Comparison of ENCODE assay signal across 15 cellular contexts in the genomic region with DNA sequence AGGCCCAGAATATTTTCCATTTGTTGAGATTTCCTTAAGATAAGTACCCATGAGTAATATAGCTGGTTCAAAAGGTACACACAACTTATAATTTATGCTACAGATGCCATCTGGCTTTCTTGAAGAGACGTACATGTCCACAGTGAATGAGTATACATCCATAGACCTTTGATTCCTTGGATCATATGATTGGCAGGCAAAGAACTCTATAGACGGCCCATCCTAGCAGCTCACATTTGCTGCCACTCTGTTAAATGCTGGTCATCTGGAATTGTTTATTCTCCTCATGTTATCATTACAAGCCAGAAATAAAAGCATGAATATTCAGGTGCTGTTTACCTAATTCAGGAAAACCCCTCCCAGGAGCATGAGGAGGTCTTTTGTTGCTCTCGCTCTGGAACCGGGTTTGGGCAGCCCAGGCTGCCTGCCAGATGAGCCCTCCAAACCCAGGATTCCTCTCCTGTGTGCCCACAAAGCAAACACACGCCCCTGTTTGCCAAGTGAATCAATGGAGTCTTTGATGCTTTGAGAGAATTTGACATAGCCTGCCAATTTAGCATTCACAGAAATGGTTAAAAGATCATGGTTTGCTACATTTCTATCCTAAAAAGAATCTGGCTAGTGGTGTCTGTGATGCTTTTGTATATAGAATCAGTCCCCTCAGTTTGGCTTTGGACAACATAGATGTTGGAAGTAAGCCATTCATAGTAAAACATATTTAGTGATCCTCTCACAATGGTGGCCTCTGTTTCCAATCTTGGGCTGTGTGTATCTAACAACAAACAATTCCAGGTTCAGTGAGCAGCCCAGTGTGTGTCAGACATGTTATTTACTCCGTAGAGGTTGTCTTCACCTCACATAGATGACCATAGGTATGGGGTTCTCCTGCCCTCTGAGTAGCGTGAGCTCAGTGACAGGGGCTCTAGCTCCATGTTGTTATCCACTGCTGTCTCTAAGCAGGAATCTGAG. TPM values are rescaled to one million over a fixed set of nuclear protein-coding genes. Genes with fewer than 3 reads are reported as not detected.
DNase-seq lines count a peak whose midpoint lies in the region; ATAC-seq, FAIRE-seq and TF ChIP-seq lines count a peak whose summit lies in the region.
"Had no signal": no experiment of that assay in that cellular context is flagged by ENCODE, and none has a peak within 500 bp of the region (broad histone marks: within the 10 kb centered on the region; RNA-seq: fewer than 3 reads in every experiment).

No MANE protein-coding gene starts in this region.

- POLR2A ChIA-PET in HepG2 (lab: Yijun Ruan, JAX) = no interaction called here

- no peak for DNase-seq in activated naive CD4-positive, alpha-beta T cell treated with Interleukin-2 at 50 U/mL for 16 hours
- no peak for DNase-seq in activated T-helper 2 cell treated with anti-CD3 and anti-CD28 coated beads, Interferon-gamma antibody, Interleukin-2, Interleukin-4, amounts not matched to agents 10 μg/mL and 5 μg/mL and 100 μg/mL, durations not matched to agents 14 hours and 24 hours and 36 hours (ENCODE audit: low spot score)
- DNase-seq in HepG2 (ENCODE audit: low spot score) (peak; percentile 52), GM03348 (ENCODE audit: low spot score) (no peak), NCI-H446 (lab: John Stamatoyannopoulos, UW) (no peak), NCI-H524 treated with DMSO at 0.1 percent for 48 hours (lab: John Stamatoyannopoulos, UW) (no peak)
- DNase-seq: brain microvascular endothelial cell; effector CD4-positive, alpha-beta T cell; NCI-H226; stimulated activated naive CD4-positive, alpha-beta T cell had no signal

- H3K4me3 Mint-ChIP-seq in activated naive CD4-positive, alpha-beta T cell treated with anti-CD3 and anti-CD28 coated beads, Interleukin-2, amount 50 U/mL, for 24 hours = no peak overlapping the region
- no peak overlapping the region for H3K4me3 Mint-ChIP-seq in activated T-helper 2 cell treated with anti-CD3 and anti-CD28 coated beads, Interferon-gamma antibody, Interleukin-2, Interleukin-4, amounts not matched to agents 10 μg/mL and 5 μg/mL and 100 μg/mL, durations not matched to agents 14 hours and 24 hours and 36 hours (ENCODE audit: low read depth)
- H3K4me3 Mint-ChIP-seq: memory B cell had no signal

- 88% methylated on average over 7 of the region's 7 CpGs for WGBS in HepG2 (ENCODE audit: low lambda C conversion rate)

- no peak overlapping the region for H3K9ac ChIP-seq in HepG2 (ENCODE audit: insufficient read depth, low read depth, low read length)

- no peak for TF ChIP-seq EP300 in HepG2 (IDR thresholded peaks at IDR 0.05; ENCODE audit: low read depth in 2 of 2, low read length in 2 of 2)
- no peak for TF ChIP-seq EP300 in HepG2 (CRISPR knock-in tag; IDR thresholded peaks at IDR 0.05; ENCODE audit: borderline replicate concordance)

- peaks cover 18% of the 10 kb centered on the region for H3K4me1 ChIP-seq in HepG2 (ENCODE audit: insufficient read depth, low read length)

- peak overlapping the region; percentile 27 for H3K27ac Mint-ChIP-seq in activated naive CD4-positive, alpha-beta T cell treated with anti-CD3 and anti-CD28 coated beads, Interleukin-2, amount 50 U/mL, for 24 hours
- H3K27ac Mint-ChIP-seq in activated T-helper 2 cell treated with anti-CD3 and anti-CD28 coated beads, Interferon-gamma antibody, Interleukin-2, Interleukin-4, amounts not matched to agents 10 μg/mL and 5 μg/mL and 100 μg/mL, durations not matched to agents 14 hours and 24 hours and 36 hours = peak overlapping the region; percentile 35
- H3K27ac Mint-ChIP-seq: memory B cell had no signal

- CTCF ChIA-PET in HepG2 (lab: Yijun Ruan, JAX; ENCODE audit: low intra/inter-chr PET ratio, low total read pairs) = no interaction called here

- no peak overlapping the region for H2AFZ ChIP-seq in HepG2 (ENCODE audit: low read length)

- H4K20me1 ChIP-seq in HepG2 (ENCODE audit: insufficient read depth, low read length) = no peaks in the 10 kb centered on the region

- no TSS peak for BruUV-seq in HepG2 (replicated peaks; lab: Mats Ljungman, UMichigan)

- no peaks in the 10 kb centered on the region for H3K4me1 Mint-ChIP-seq in activated naive CD4-positive, alpha-beta T cell treated with anti-CD3 and anti-CD28 coated beads, Interleukin-2, amount 50 U/mL, for 24 hours
- H3K4me1 Mint-ChIP-seq in activated T-helper 2 cell treated with anti-CD3 and anti-CD28 coated beads, Interferon-gamma antibody, Interleukin-2, Interleukin-4, amounts not matched to agents 10 μg/mL and 5 μg/mL and 100 μg/mL, durations not matched to agents 14 hours and 24 hours and 36 hours (ENCODE audit: low read depth) = peaks cover 24% of the 10 kb centered on the region
- H3K4me1 Mint-ChIP-seq: memory B cell had no signal

- peaks cover 49 to 81% of the 10 kb centered on the region in 2 experiments for H3K36me3 ChIP-seq in HepG2 (replicated peaks in 1 of 2; ENCODE audit: control insufficient read depth in 1 of 2, insufficient read depth in 2 of 2, low read length in 2 of 2)

- in situ Hi-C loops in HepG2 (cut with HindIII; ENCODE audit: extremely low pct_ligation_motif_present, low pct_unique_long_range_greater_than_20kb) = no loop called here

- no peak for TF ChIP-seq RAD21 in HepG2 (CRISPR knock-in tag; IDR thresholded peaks at IDR 0.05)

- no peaks in the 10 kb centered on the region for H3K9me3 Mint-ChIP-seq in activated naive CD4-positive, alpha-beta T cell treated with anti-CD3 and anti-CD28 coated beads, Interleukin-2, amount 50 U/mL, for 24 hours
- no peaks in the 10 kb centered on the region for H3K9me3 Mint-ChIP-seq in activated T-helper 2 cell treated with anti-CD3 and anti-CD28 coated beads, Interferon-gamma antibody, Interleukin-2, Interleukin-4, amounts not matched to agents 10 μg/mL and 5 μg/mL and 100 μg/mL, durations not matched to agents 14 hours and 24 hours and 36 hours
- H3K9me3 Mint-ChIP-seq: memory B cell had no signal

- H3K36me3 Mint-ChIP-seq in activated naive CD4-positive, alpha-beta T cell treated with anti-CD3 and anti-CD28 coated beads, Interleukin-2, amount 50 U/mL, for 24 hours = peaks cover 18% of the 10 kb centered on the region
- H3K36me3 Mint-ChIP-seq in activated T-helper 2 cell treated with anti-CD3 and anti-CD28 coated beads, Interferon-gamma antibody, Interleukin-2, Interleukin-4, amounts not matched to agents 10 μg/mL and 5 μg/mL and 100 μg/mL, durations not matched to agents 14 hours and 24 hours and 36 hours (ENCODE audit: low read depth) = peaks cover 84% of the 10 kb centered on the region

- H3K27me3 ChIP-seq in HepG2 (ENCODE audit: control insufficient read depth in 1 of 2, insufficient read depth in 2 of 2, low read length in 2 of 2) = no peaks in the 10 kb centered on the region
- H3K27me3 ChIP-seq: brain microvascular endothelial cell had no signal

- no peaks in the 10 kb centered on the region for H3K79me2 ChIP-seq in HepG2 (ENCODE audit: insufficient read depth, low read length)

- intact Hi-C loops in activated T-helper 2 cell treated with anti-CD3 and anti-CD28 coated beads, Interferon-gamma antibody, Interleukin-2, Interleukin-4, amounts not matched to agents 10 μg/mL and 5 μg/mL and 100 μg/mL, durations not matched to agents 14 hours and 24 hours and 36 hours (cut with micrococcal nuclease) = no loop called here
- intact Hi-C loops in HepG2 (cut with micrococcal nuclease; ENCODE audit: unreplicated experiment) = no loop called here

- TF ChIP-seq CTCF in HepG2 (CRISPR knock-in tag; IDR thresholded peaks at IDR 0.05) = no peak

- no peaks in the 10 kb centered on the region for H3K9me3 ChIP-seq in HepG2 (ENCODE audit: low read length)

- H3K27ac ChIP-seq in HepG2 (ENCODE audit: extremely low read length, insufficient read depth, low read length) = no peak overlapping the region
- peak overlapping the region; percentile 90 for H3K27ac ChIP-seq in temporal lobe (ENCODE audit: low read depth, low read length)
- H3K27ac ChIP-seq: brain microvascular endothelial cell, skin epidermis had no signal

- no peak for FAIRE-seq in HepG2 (lab: Jason Lieb, UNC)

- TF ChIP-seq POLR2A in HepG2 (IDR thresholded peaks at IDR 0.05; ENCODE audit: insufficient read depth in 1 of 2, low read depth in 2 of 2, low read length in 2 of 2) = no peak

- no peaks in the 10 kb centered on the region for H3K27me3 Mint-ChIP-seq in activated naive CD4-positive, alpha-beta T cell treated with anti-CD3 and anti-CD28 coated beads, Interleukin-2, amount 50 U/mL, for 24 hours
- H3K27me3 Mint-ChIP-seq in activated T-helper 2 cell treated with anti-CD3 and anti-CD28 coated beads, Interferon-gamma antibody, Interleukin-2, Interleukin-4, amounts not matched to agents 10 μg/mL and 5 μg/mL and 100 μg/mL, durations not matched to agents 14 hours and 24 hours and 36 hours (ENCODE audit: low read depth) = no peaks in the 10 kb centered on the region
- H3K27me3 Mint-ChIP-seq: memory B cell had no signal

- no peak overlapping the region for H3K4me2 ChIP-seq in HepG2 (ENCODE audit: low read depth, low read length)

- ATAC-seq in HepG2 = peak; percentile 13; the same call in 2 of the 3 replicates
- ATAC-seq: Panc1 had no signal

- no peak overlapping the region for H3K4me3 ChIP-seq in HepG2 (replicated peaks in 1 of 3; ENCODE audit: insufficient read depth in 1 of 3, low read depth in 2 of 3, low read length in 3 of 3)
- H3K4me3 ChIP-seq: skin epidermis had no signal

RNA-seq across cellular contexts. Expression of gene PLCG1, which starts 17.5 kb away (rescaled TPM):
- total RNA-seq in activated T-helper 2 cell treated with anti-CD3 and anti-CD28 coated beads, Interferon-gamma antibody, Interleukin-2, Interleukin-4, amounts not matched to agents 10 μg/mL and 5 μg/mL and 100 μg/mL, durations not matched to agents 14 hours and 24 hours and 36 hours = 174 and 187 TPM in 2 replicates
- total RNA-seq in HepG2 (2016; rRNA removed; fragmentation: Illumina TruSeq; extraction: Trizol) (53.1 and 85.3 TPM in 2 replicates), temporal lobe (82.1 TPM)
- total RNA-seq in HepG2 (2016; cell fraction: cytosol; rRNA removed; fragmentation: Illumina TruSeq; extraction: Trizol; ENCODE audit: low read depth) = 8.3 and 10.2 TPM in 2 replicates
- total RNA-seq in HepG2 (2016; cell fraction: insoluble cytoplasmic fraction; rRNA removed; fragmentation: Illumina TruSeq; extraction: Trizol) = 43.2 and 85.3 TPM in 2 replicates
- 23.6 and 25.9 TPM in 2 replicates for total RNA-seq in HepG2 (2016; cell fraction: membrane; rRNA removed; fragmentation: Illumina TruSeq; extraction: Trizol)
- total RNA-seq in HepG2 (2016; cell fraction: nucleus; rRNA removed; fragmentation: Illumina TruSeq; extraction: Trizol) = 119 and 141 TPM in 2 replicates
- polyA plus RNA-seq in HepG2 (2011; rRNA removed) = 158 and 207 TPM in 2 replicates
- 50.7 and 54.7 TPM in 2 replicates for polyA plus RNA-seq in HepG2 (2011; cell fraction: cytosol; rRNA removed)
- polyA plus RNA-seq in HepG2 (2011; cell fraction: nucleus; rRNA removed) = 1,608 and 1,708 TPM in 2 replicates
- 152 and 164 TPM in 2 replicates for polyA plus RNA-seq in HepG2 (2012)
- 3.6 and 4.0 TPM in 2 replicates for polyA plus RNA-seq in HepG2 (2016; cell fraction: cytosol; fragmentation: Illumina TruSeq; extraction: Trizol; ENCODE audit: low read depth)
- polyA plus RNA-seq in HepG2 (2016; cell fraction: insoluble cytoplasmic fraction; fragmentation: Illumina TruSeq; extraction: Trizol; ENCODE audit: low read depth) = 54.2 and 61.1 TPM in 2 replicates
- 12.4 and 12.5 TPM in 2 replicates for polyA plus RNA-seq in HepG2 (2016; cell fraction: membrane; fragmentation: Illumina TruSeq; extraction: Trizol; ENCODE audit: low read depth)
- 371 and 407 TPM in 2 replicates for polyA plus RNA-seq in HepG2 (2016; cell fraction: nucleus; fragmentation: Illumina TruSeq; extraction: Trizol; ENCODE audit: insufficient read depth, low read depth)
- 74.2 and 219 TPM in 2 replicates for polyA minus RNA-seq in HepG2 (2011; rRNA and poly(A)+ RNA removed; ENCODE audit: low replicate concordance)
- polyA minus RNA-seq in HepG2 (2011; cell fraction: cytosol; rRNA and poly(A)+ RNA removed) = 77.9 and 95.1 TPM in 2 replicates
- polyA minus RNA-seq in HepG2 (2011; cell fraction: nucleus; rRNA and poly(A)+ RNA removed) = 286 and 292 TPM in 2 replicates
